ENCODE assay signal across 9 cellular contexts in the genomic region with DNA sequence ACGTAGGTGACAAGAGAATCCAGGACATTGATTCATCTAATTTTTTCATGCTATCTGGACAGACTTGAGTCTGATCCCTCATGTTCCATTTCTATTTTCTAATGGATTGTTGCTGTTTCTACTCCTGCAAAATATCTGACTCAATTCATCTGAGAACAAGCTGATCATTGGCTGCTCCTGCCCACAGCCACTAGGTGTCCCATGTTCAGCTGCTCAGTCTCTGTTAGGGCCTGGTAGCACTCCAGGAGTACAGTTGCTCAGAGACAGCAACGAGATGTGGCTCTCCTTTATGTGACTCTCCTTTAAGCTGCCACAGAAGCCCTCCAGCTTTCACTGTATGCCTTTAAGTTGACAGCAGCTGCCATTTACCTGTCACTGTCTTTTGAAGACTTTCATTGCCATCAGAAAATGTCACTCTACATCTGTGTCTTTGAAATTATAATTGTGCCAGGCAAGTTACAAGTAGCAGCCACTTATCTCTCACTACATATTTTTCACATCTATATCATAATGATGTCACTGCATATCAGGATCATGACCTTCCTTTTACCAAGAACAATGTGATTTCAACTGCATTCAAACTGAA.
DNase-seq lines count a peak whose midpoint lies in the region; ATAC-seq, FAIRE-seq and TF ChIP-seq lines count a peak whose summit lies in the region.
"Had no signal": no experiment of that assay in that cellular context is flagged by ENCODE, and none has a peak within 500 bp of the region (broad histone marks: within the 10 kb centered on the region; RNA-seq: fewer than 3 reads in every experiment).

No MANE protein-coding gene starts in this region.

- H3K27me3 Mint-ChIP-seq in nephron (ENCODE audit: low read depth): no peaks in the 10 kb centered on the region

- no peaks in the 10 kb centered on the region for H3K9me3 Mint-ChIP-seq in nephron

- no peak overlapping the region for H2AFZ ChIP-seq in GM12878 (ENCODE audit: control insufficient read depth, low read depth, low read length)

- FAIRE-seq in GM12878 (lab: Jason Lieb, UNC): no peak
- FAIRE-seq: GM18507 had no signal

- CTCF ChIA-PET in GM12878 (lab: Yijun Ruan, JAX): interaction anchor here (1.0 to 1.1 kb wide), 3 partner anchors 10 to 615 kb away, joined by 3 read pairs; no protein-coding TSS in a partner anchor

- no peak overlapping the region for H3K4me3 ChIP-seq in GM12878

- peak; percentile 12 for DNase-seq in GM10266 (ENCODE audit: extremely low spot score)
- DNase-seq in GM12878 (ENCODE audit: low read depth, low spot score): no peak
- no peak for DNase-seq in COR-L47 (lab: John Stamatoyannopoulos, UW)
- no peak for DNase-seq in DMS114 treated with DMSO at 0.1 percent for 48 hours (lab: John Stamatoyannopoulos, UW; ENCODE audit: unreplicated experiment)
- DNase-seq in stimulated activated CD4-positive, alpha-beta T cell treated with anti-CD3 and anti-CD28 coated beads, Interleukin-1b, Interleukin-23, amount 100 ng/mL, for 48 hours: no peak

- 0% methylated on average over 2 of the region's 2 CpGs for WGBS in GM12878 (ENCODE audit: insufficient coverage, insufficient replicate concordance, low lambda C conversion rate, missing lambda C conversion rate)

- H4K20me1 ChIP-seq in GM12878 (ENCODE audit: control insufficient read depth, insufficient read depth): no peaks in the 10 kb centered on the region

- no peak for TF ChIP-seq POLR2A in GM12878 (IDR thresholded peaks at IDR 0.05; ENCODE audit: low read depth, low read length)

- no peaks in the 10 kb centered on the region for H3K4me1 ChIP-seq in GM12878 (ENCODE audit: control insufficient read depth, insufficient read depth, low read length)

- H3K4me2 ChIP-seq in GM12878 (ENCODE audit: control insufficient read depth, insufficient read depth): no peak overlapping the region

- no peak overlapping the region for H3K27ac Mint-ChIP-seq in nephron

- no peak overlapping the region for H3K9ac ChIP-seq in GM12878 (ENCODE audit: control insufficient read depth, insufficient read depth, low read length)

- H3K36me3 Mint-ChIP-seq in nephron (ENCODE audit: low read depth): no peaks in the 10 kb centered on the region

- H3K4me3 Mint-ChIP-seq in nephron: no peak overlapping the region

- H3K4me1 Mint-ChIP-seq in nephron: no peaks in the 10 kb centered on the region

- H3K36me3 ChIP-seq in GM12878 (ENCODE audit: control insufficient read depth in 2 of 2, insufficient read depth in 2 of 2, low read length in 1 of 2): no peaks in the 10 kb centered on the region

- intact Hi-C loops in GM12878 (cut with micrococcal nuclease; ENCODE audit: unreplicated experiment): no loop called here

- BruUV-seq in GM12878 (replicated peaks; lab: Mats Ljungman, UMichigan): no TSS peak

- no peaks in the 10 kb centered on the region for H3K9me3 ChIP-seq in GM12878 (replicated peaks; ENCODE audit: control insufficient read depth, insufficient read depth, low read length)

- SMC1A ChIA-PET in GM12878 (lab: Charles Lee; ENCODE audit: uncharacterized antibody, unreplicated experiment): no interaction called here

- in situ Hi-C loops in GM12878 (cut with MboI): no loop called here

- no peak overlapping the region for H3K27ac ChIP-seq in GM12878 (ENCODE audit: control insufficient read depth, insufficient read depth)

- H3K79me2 ChIP-seq in GM12878 (ENCODE audit: control insufficient read depth, insufficient read depth, low read length): no peaks in the 10 kb centered on the region

- RAD21 ChIA-PET in GM12878 (lab: Charles Lee; ENCODE audit: unreplicated experiment): no interaction called here

- POLR2A ChIA-PET in GM12878 (lab: Charles Lee): no interaction called here

- TF ChIP-seq RAD21 in GM12878 (IDR thresholded peaks at IDR 0.05; ENCODE audit: insufficient read depth, low read depth, low read length): no peak

- no peaks in the 10 kb centered on the region for H3K27me3 ChIP-seq in GM12878 (replicated peaks in 1 of 2; ENCODE audit: control insufficient read depth in 2 of 2, insufficient read depth in 2 of 2, low read length in 1 of 2)

- no peak for TF ChIP-seq EP300 in GM12878 (IDR thresholded peaks at IDR 0.05; ENCODE audit: borderline replicate concordance in 1 of 2, control insufficient read depth in 1 of 2, low read depth in 2 of 2, low read length in 2 of 2)

- peak; percentile 23 for TF ChIP-seq CTCF in GM10266 (IDR thresholded peaks at IDR 0.05; ENCODE audit: control insufficient read depth, insufficient read depth, low read depth, missing control alignments)
- peak; percentile 62 for TF ChIP-seq CTCF in LNCAP (IDR thresholded peaks at IDR 0.05)
- TF ChIP-seq CTCF in GM12878 (IDR thresholded peaks at IDR 0.05 in 2 of 3, conservative IDR thresholded peaks at IDR 0.05 in 1 of 3; ENCODE audit: control insufficient read depth in 2 of 3, extremely low read depth in 1 of 3, insufficient read depth in 1 of 3, low read depth in 3 of 3, low read length in 3 of 3): peak; percentile 14 to 49 (median 37); a peak in 4 of 6 replicates
- peak in 2 of 3 experiments; percentile 16 to 38 for TF ChIP-seq CTCF in nephron (IDR thresholded peaks at IDR 0.05; ENCODE audit: unreplicated experiment in 3 of 3)

- ATAC-seq in GM12878: peak; percentile 89
- ATAC-seq in GM21447 (IDR thresholded peaks at IDR 0.05; ENCODE audit: unreplicated experiment): no peak

TF ChIP-seq in GM12878, 131 proteins besides CTCF, POLR2A, EP300 and RAD21:
- TF ChIP-seq, protein P1, sequence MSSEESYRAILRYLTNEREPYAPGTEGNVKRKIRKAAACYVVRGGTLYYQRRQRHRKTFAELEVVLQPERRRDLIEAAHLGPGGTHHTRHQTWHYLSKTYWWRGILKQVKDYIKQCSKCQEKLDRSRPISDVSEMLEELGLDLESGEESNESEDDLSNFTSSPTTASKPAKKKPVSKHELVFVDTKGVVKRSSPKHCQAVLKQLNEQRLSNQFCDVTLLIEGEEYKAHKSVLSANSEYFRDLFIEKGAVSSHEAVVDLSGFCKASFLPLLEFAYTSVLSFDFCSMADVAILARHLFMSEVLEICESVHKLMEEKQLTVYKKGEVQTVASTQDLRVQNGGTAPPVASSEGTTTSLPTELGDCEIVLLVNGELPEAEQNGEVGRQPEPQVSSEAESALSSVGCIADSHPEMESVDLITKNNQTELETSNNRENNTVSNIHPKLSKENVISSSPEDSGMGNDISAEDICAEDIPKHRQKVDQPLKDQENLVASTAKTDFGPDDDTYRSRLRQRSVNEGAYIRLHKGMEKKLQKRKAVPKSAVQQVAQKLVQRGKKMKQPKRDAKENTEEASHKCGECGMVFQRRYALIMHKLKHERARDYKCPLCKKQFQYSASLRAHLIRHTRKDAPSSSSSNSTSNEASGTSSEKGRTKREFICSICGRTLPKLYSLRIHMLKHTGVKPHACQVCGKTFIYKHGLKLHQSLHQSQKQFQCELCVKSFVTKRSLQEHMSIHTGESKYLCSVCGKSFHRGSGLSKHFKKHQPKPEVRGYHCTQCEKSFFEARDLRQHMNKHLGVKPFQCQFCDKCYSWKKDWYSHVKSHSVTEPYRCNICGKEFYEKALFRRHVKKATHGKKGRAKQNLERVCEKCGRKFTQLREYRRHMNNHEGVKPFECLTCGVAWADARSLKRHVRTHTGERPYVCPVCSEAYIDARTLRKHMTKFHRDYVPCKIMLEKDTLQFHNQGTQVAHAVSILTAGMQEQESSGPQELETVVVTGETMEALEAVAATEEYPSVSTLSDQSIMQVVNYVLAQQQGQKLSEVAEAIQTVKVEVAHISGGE (CRISPR knock-in tag; IDR thresholded peaks at IDR 0.05): no peak
- TF ChIP-seq EGR1 (IDR thresholded peaks at IDR 0.05; ENCODE audit: borderline replicate concordance in 1 of 2, low read depth in 2 of 2, low read length in 2 of 2) (no peak), BHLHE40 (IDR thresholded peaks at IDR 0.05; ENCODE audit: borderline replicate concordance in 1 of 2, low read depth in 2 of 2, low read length in 1 of 2) (no peak), NR2F1 (conservative IDR thresholded peaks at IDR 0.05) (no peak), BACH1 (IDR thresholded peaks at IDR 0.05; ENCODE audit: borderline replicate concordance) (no peak), EZH2 (IDR thresholded peaks at IDR 0.05; ENCODE audit: borderline replicate concordance, control insufficient read depth, low read depth, low read length) (no peak), LARP7 (IDR thresholded peaks at IDR 0.05) (no peak)
- TF ChIP-seq, protein P2, sequence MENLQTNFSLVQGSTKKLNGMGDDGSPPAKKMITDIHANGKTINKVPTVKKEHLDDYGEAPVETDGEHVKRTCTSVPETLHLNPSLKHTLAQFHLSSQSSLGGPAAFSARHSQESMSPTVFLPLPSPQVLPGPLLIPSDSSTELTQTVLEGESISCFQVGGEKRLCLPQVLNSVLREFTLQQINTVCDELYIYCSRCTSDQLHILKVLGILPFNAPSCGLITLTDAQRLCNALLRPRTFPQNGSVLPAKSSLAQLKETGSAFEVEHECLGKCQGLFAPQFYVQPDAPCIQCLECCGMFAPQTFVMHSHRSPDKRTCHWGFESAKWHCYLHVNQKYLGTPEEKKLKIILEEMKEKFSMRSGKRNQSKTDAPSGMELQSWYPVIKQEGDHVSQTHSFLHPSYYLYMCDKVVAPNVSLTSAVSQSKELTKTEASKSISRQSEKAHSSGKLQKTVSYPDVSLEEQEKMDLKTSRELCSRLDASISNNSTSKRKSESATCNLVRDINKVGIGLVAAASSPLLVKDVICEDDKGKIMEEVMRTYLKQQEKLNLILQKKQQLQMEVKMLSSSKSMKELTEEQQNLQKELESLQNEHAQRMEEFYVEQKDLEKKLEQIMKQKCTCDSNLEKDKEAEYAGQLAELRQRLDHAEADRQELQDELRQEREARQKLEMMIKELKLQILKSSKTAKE (IDR thresholded peaks at IDR 0.05; ENCODE audit: low read depth, poor library complexity, severe bottlenecking): no peak
